In genomic region chr1:45172764-45173163, GRCh38 we compare ENCODE assay signal across 30 cellular contexts.
"Had no signal": no experiment of that assay in that cellular context is flagged by ENCODE, and none has a peak within 500 bp of the region (broad histone marks: within the 10 kb centered on the region; RNA-seq: fewer than 3 reads in every experiment).

No MANE protein-coding gene starts in this region.

- ATAC-seq: activated CD8-positive, alpha-beta T cell treated with anti-CD3 and anti-CD28 coated beads for 36 hours; activated T-cell treated with anti-CD3 and anti-CD28 coated beads, Interleukin-2, amount 50 U/mL, for 72 hours; activated T-helper 17 cell treated with anti-CD3 and anti-CD28 coated beads, Interleukin-2, amount 50 U/mL, for 72 hours; Right ventricle myocardium inferior had no signal

- H3K27ac ChIP-seq: brain microvascular endothelial cell, RWPE1, WERI-Rb-1 had no signal

- H3K27me3 ChIP-seq: brain microvascular endothelial cell had no signal

- DNase-seq: activated CD4-positive, alpha-beta T cell treated with anti-CD3 and anti-CD28 coated beads, Interleukin-2, amount 10 ng/mL, durations not matched to agents 24 days and 14 days; activated CD4-positive, alpha-beta T cell treated with anti-CD3 and anti-CD28 coated beads, Interleukin-2, amount 50 U/mL, for 4 hours; activated CD8-positive, alpha-beta T cell treated with anti-CD3 and anti-CD28 coated beads for 36 hours; activated effector memory CD4-positive, alpha-beta T cell treated with anti-CD3 and anti-CD28 coated beads, Interleukin-2, amount 50 U/mL, for 16 hours; activated naive CD4-positive, alpha-beta T cell; activated naive CD4-positive, alpha-beta T cell treated with anti-CD3 and anti-CD28 coated beads, Interleukin-2, amount 50 U/mL, for 16 hours; activated naive CD8-positive, alpha-beta T cell treated with anti-CD3 and anti-CD28 coated beads for 36 hours; activated T-cell treated with anti-CD3 and anti-CD28 coated beads, Interleukin-2, amount 50 U/mL, for 1 hour; activated T-cell treated with anti-CD3 and anti-CD28 coated beads, Interleukin-2, amount 50 U/mL, for 72 hours; amniotic stem cell; aorta; central memory CD4-positive, alpha-beta T cell; Karpas-422; NCI-H1105; NCI-H1417 treated with DMSO at 0.1 percent for 48 hours; NCI-H187 treated with DMSO at 0.1 percent for 48 hours; NCI-H2171 treated with DMSO at 0.1 percent for 48 hours; NCI-H2227 treated with DMSO at 0.1 percent for 48 hours; NCI-H446; NCI-H524; SW 1271; T-helper 1 cell; T-helper 2 cell; T-helper 9 cell; WERI-Rb-1 had no signal

- FAIRE-seq: RCC 7860 had no signal

- H3K36me3 ChIP-seq: brain microvascular endothelial cell, WERI-Rb-1 had no signal
